21 cellular contexts compared by ENCODE assay signal in the genomic region with DNA sequence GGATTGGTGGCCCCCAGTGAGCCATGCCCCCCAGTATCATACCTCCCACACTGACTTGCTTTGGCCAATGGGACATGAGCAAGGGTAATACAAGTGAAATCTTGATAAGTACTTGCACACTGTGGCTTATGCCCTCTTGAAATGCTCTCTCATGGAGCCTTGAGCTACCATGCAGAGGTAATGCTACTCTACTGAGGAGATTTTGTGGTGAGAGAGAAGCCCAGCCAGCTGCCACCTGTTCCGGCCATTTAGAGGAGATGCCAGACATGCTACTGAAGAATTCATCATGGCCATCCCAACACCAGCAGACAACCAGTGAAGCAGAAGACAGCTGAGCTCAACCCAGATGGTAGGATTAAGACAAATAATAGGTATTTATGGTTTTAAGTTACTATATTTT.
"Had no signal": no experiment of that assay in that cellular context is flagged by ENCODE, and none has a peak within 500 bp of the region (broad histone marks: within the 10 kb centered on the region; RNA-seq: fewer than 3 reads in every experiment).

No MANE protein-coding gene starts in this region.

- H3K27ac ChIP-seq: RWPE1 had no signal

- ATAC-seq: HepG2, SK-N-SH treated with all-trans-retinoic acid at 6 μM for 48 hours had no signal

- DNase-seq: IMR-90, Karpas-422, KG1, MV-4-11, NCI-H1048, NCI-H1105, NCI-H1417, NCI-H1436 treated with DMSO at 0.1 percent for 48 hours, NCI-H1694, NCI-H187 treated with DMSO at 0.1 percent for 48 hours, NCI-H2029 treated with DMSO at 0.1 percent for 48 hours, NCI-H226, NCI-H446, NCI-H510A, NCI-H526 treated with DMSO at 0.1 percent for 48 hours, NCI-H774, SHP77, T-helper 1 cell had no signal
